1 cellular context compared by ENCODE assay signal in genomic region chr10:122176232-122176865, GRCh38.
TF ChIP-seq lines count a peak whose summit lies in the region.

No MANE protein-coding gene starts in this region.

TF ChIP-seq in HepG2, 621 proteins besides CTCF, POLR2A, EP300 and RAD21 (continued from another document and continues in another):
- TF ChIP-seq, protein P1, sequence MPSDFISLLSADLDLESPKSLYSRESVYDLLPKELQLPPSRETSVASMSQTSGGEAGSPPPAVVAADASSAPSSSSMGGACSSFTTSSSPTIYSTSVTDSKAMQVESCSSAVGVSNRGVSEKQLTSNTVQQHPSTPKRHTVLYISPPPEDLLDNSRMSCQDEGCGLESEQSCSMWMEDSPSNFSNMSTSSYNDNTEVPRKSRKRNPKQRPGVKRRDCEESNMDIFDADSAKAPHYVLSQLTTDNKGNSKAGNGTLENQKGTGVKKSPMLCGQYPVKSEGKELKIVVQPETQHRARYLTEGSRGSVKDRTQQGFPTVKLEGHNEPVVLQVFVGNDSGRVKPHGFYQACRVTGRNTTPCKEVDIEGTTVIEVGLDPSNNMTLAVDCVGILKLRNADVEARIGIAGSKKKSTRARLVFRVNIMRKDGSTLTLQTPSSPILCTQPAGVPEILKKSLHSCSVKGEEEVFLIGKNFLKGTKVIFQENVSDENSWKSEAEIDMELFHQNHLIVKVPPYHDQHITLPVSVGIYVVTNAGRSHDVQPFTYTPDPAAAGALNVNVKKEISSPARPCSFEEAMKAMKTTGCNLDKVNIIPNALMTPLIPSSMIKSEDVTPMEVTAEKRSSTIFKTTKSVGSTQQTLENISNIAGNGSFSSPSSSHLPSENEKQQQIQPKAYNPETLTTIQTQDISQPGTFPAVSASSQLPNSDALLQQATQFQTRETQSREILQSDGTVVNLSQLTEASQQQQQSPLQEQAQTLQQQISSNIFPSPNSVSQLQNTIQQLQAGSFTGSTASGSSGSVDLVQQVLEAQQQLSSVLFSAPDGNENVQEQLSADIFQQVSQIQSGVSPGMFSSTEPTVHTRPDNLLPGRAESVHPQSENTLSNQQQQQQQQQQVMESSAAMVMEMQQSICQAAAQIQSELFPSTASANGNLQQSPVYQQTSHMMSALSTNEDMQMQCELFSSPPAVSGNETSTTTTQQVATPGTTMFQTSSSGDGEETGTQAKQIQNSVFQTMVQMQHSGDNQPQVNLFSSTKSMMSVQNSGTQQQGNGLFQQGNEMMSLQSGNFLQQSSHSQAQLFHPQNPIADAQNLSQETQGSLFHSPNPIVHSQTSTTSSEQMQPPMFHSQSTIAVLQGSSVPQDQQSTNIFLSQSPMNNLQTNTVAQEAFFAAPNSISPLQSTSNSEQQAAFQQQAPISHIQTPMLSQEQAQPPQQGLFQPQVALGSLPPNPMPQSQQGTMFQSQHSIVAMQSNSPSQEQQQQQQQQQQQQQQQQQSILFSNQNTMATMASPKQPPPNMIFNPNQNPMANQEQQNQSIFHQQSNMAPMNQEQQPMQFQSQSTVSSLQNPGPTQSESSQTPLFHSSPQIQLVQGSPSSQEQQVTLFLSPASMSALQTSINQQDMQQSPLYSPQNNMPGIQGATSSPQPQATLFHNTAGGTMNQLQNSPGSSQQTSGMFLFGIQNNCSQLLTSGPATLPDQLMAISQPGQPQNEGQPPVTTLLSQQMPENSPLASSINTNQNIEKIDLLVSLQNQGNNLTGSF (CRISPR knock-in tag; IDR thresholded peaks at IDR 0.05) = no peak
- TF ChIP-seq ZNF431 (CRISPR knock-in tag; IDR thresholded peaks at IDR 0.05; ENCODE audit: borderline replicate concordance, low read depth) = no peak
- no peak for TF ChIP-seq ZZZ3 (CRISPR knock-in tag; IDR thresholded peaks at IDR 0.05; ENCODE audit: borderline replicate concordance)
- TF ChIP-seq ADNP (CRISPR knock-in tag; IDR thresholded peaks at IDR 0.05) = no peak
- no peak for TF ChIP-seq NR3C1 (CRISPR knock-in tag; IDR thresholded peaks at IDR 0.05)
- TF ChIP-seq ZNF879 (CRISPR knock-in tag; IDR thresholded peaks at IDR 0.05) = no peak
- no peak for TF ChIP-seq ZNF737 (CRISPR knock-in tag; IDR thresholded peaks at IDR 0.05; ENCODE audit: borderline replicate concordance)
- TF ChIP-seq ZNF530 (CRISPR knock-in tag; IDR thresholded peaks at IDR 0.05; ENCODE audit: low read depth) = no peak
- no peak for TF ChIP-seq ZNF780A (CRISPR knock-in tag; IDR thresholded peaks at IDR 0.05)
- TF ChIP-seq ELF1 (CRISPR knock-in tag; IDR thresholded peaks at IDR 0.05) = no peak
- no peak for TF ChIP-seq RELA (CRISPR knock-in tag; IDR thresholded peaks at IDR 0.05)
- no peak for TF ChIP-seq SP5 (CRISPR knock-in tag; IDR thresholded peaks at IDR 0.05; ENCODE audit: borderline replicate concordance, low read depth)
- TF ChIP-seq NCOA2 (CRISPR knock-in tag; IDR thresholded peaks at IDR 0.05) = peak; percentile 58
- peak; percentile 78 for TF ChIP-seq ARID5B (CRISPR knock-in tag; IDR thresholded peaks at IDR 0.05)
- TF ChIP-seq, protein P2, sequence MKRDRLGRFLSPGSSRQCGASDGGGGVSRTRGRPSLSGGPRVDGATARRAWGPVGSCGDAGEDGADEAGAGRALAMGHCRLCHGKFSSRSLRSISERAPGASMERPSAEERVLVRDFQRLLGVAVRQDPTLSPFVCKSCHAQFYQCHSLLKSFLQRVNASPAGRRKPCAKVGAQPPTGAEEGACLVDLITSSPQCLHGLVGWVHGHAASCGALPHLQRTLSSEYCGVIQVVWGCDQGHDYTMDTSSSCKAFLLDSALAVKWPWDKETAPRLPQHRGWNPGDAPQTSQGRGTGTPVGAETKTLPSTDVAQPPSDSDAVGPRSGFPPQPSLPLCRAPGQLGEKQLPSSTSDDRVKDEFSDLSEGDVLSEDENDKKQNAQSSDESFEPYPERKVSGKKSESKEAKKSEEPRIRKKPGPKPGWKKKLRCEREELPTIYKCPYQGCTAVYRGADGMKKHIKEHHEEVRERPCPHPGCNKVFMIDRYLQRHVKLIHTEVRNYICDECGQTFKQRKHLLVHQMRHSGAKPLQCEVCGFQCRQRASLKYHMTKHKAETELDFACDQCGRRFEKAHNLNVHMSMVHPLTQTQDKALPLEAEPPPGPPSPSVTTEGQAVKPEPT (CRISPR knock-in tag; IDR thresholded peaks at IDR 0.05; ENCODE audit: low read depth) = no peak
- no peak for TF ChIP-seq ZNF75D (CRISPR knock-in tag; IDR thresholded peaks at IDR 0.05; ENCODE audit: borderline replicate concordance)
- TF ChIP-seq MXD3 (CRISPR knock-in tag; IDR thresholded peaks at IDR 0.05) = no peak
- TF ChIP-seq ATF2 (CRISPR knock-in tag; IDR thresholded peaks at IDR 0.05) = 0 out of 2 replicates have a peak, but pooled peaks have one; percentile 44
- TF ChIP-seq, protein P3, sequence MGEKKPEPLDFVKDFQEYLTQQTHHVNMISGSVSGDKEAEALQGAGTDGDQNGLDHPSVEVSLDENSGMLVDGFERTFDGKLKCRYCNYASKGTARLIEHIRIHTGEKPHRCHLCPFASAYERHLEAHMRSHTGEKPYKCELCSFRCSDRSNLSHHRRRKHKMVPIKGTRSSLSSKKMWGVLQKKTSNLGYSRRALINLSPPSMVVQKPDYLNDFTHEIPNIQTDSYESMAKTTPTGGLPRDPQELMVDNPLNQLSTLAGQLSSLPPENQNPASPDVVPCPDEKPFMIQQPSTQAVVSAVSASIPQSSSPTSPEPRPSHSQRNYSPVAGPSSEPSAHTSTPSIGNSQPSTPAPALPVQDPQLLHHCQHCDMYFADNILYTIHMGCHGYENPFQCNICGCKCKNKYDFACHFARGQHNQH (CRISPR knock-in tag; IDR thresholded peaks at IDR 0.05) = no peak
- no peak for TF ChIP-seq ZKSCAN1 (IDR thresholded peaks at IDR 0.05; ENCODE audit: low read length)
- TF ChIP-seq ZNF263 (CRISPR knock-in tag; IDR thresholded peaks at IDR 0.05) = peak; percentile 78
- TF ChIP-seq BRCA1 (CRISPR knock-in tag; IDR thresholded peaks at IDR 0.05) = no peak
- TF ChIP-seq, protein P4, sequence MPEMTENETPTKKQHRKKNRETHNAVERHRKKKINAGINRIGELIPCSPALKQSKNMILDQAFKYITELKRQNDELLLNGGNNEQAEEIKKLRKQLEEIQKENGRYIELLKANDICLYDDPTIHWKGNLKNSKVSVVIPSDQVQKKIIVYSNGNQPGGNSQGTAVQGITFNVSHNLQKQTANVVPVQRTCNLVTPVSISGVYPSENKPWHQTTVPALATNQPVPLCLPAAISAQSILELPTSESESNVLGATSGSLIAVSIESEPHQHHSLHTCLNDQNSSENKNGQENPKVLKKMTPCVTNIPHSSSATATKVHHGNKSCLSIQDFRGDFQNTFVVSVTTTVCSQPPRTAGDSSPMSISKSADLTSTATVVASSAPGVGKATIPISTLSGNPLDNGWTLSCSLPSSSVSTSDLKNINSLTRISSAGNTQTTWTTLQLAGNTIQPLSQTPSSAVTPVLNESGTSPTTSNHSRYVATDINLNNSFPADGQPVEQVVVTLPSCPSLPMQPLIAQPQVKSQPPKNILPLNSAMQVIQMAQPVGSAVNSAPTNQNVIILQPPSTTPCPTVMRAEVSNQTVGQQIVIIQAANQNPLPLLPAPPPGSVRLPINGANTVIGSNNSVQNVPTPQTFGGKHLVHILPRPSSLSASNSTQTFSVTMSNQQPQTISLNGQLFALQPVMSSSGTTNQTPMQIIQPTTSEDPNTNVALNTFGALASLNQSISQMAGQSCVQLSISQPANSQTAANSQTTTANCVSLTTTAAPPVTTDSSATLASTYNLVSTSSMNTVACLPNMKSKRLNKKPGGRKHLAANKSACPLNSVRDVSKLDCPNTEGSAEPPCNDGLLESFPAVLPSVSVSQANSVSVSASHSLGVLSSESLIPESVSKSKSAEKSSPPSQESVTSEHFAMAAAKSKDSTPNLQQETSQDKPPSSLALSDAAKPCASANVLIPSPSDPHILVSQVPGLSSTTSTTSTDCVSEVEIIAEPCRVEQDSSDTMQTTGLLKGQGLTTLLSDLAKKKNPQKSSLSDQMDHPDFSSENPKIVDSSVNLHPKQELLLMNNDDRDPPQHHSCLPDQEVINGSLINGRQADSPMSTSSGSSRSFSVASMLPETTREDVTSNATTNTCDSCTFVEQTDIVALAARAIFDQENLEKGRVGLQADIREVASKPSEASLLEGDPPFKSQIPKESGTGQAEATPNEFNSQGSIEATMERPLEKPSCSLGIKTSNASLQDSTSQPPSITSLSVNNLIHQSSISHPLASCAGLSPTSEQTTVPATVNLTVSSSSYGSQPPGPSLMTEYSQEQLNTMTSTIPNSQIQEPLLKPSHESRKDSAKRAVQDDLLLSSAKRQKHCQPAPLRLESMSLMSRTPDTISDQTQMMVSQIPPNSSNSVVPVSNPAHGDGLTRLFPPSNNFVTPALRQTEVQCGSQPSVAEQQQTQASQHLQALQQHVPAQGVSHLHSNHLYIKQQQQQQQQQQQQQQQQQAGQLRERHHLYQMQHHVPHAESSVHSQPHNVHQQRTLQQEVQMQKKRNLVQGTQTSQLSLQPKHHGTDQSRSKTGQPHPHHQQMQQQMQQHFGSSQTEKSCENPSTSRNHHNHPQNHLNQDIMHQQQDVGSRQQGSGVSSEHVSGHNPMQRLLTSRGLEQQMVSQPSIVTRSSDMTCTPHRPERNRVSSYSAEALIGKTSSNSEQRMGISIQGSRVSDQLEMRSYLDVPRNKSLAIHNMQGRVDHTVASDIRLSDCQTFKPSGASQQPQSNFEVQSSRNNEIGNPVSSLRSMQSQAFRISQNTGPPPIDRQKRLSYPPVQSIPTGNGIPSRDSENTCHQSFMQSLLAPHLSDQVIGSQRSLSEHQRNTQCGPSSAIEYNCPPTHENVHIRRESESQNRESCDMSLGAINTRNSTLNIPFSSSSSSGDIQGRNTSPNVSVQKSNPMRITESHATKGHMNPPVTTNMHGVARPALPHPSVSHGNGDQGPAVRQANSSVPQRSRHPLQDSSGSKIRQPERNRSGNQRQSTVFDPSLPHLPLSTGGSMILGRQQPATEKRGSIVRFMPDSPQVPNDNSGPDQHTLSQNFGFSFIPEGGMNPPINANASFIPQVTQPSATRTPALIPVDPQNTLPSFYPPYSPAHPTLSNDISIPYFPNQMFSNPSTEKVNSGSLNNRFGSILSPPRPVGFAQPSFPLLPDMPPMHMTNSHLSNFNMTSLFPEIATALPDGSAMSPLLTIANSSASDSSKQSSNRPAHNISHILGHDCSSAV (CRISPR knock-in tag; IDR thresholded peaks at IDR 0.05; ENCODE audit: borderline replicate concordance) = no peak
- TF ChIP-seq RAD51 (IDR thresholded peaks at IDR 0.05; ENCODE audit: borderline replicate concordance) = no peak
- no peak for TF ChIP-seq SOX6 (IDR thresholded peaks at IDR 0.05)
- TF ChIP-seq SOX6 (CRISPR knock-in tag; IDR thresholded peaks at IDR 0.05) = peak; percentile 84
- TF ChIP-seq TCF12 (IDR thresholded peaks at IDR 0.05) = no peak
- TF ChIP-seq TCF12 (CRISPR knock-in tag; IDR thresholded peaks at IDR 0.05) = no peak
- peak; percentile 69; the same call in 1 of the 2 replicates for TF ChIP-seq NCOR1 (IDR thresholded peaks at IDR 0.05; ENCODE audit: borderline replicate concordance, low read length)
- no peak for TF ChIP-seq ZNF468 (CRISPR knock-in tag; IDR thresholded peaks at IDR 0.05)
- TF ChIP-seq CHD2 (IDR thresholded peaks at IDR 0.05; ENCODE audit: low read depth, low read length) = no peak
- TF ChIP-seq ZNF543 (CRISPR knock-in tag; IDR thresholded peaks at IDR 0.05) = no peak
- TF ChIP-seq JUN (CRISPR knock-in tag; IDR thresholded peaks at IDR 0.05) = no peak
- TF ChIP-seq, protein P5, sequence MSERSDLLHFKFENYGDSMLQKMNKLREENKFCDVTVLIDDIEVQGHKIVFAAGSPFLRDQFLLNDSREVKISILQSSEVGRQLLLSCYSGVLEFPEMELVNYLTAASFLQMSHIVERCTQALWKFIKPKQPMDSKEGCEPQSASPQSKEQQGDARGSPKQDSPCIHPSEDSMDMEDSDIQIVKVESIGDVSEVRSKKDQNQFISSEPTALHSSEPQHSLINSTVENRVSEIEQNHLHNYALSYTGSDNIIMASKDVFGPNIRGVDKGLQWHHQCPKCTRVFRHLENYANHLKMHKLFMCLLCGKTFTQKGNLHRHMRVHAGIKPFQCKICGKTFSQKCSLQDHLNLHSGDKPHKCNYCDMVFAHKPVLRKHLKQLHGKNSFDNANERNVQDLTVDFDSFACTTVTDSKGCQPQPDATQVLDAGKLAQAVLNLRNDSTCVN (CRISPR knock-in tag; IDR thresholded peaks at IDR 0.05; ENCODE audit: borderline replicate concordance) = no peak
- peak; percentile 15; the same call in 1 of the 2 replicates for TF ChIP-seq RCOR2 (CRISPR knock-in tag; IDR thresholded peaks at IDR 0.05)
- TF ChIP-seq CENPT (CRISPR knock-in tag; IDR thresholded peaks at IDR 0.05; ENCODE audit: low read depth) = no peak
- no peak for TF ChIP-seq ISX (CRISPR knock-in tag; conservative IDR thresholded peaks at IDR 0.05)
- TF ChIP-seq ZFP41 (CRISPR knock-in tag; IDR thresholded peaks at IDR 0.05; ENCODE audit: borderline replicate concordance) = no peak
